Comparison of ENCODE assay signal across 8 cellular contexts in genomic region chr12:990308-990648, GRCh38. TPM values are rescaled to one million over a fixed set of nuclear protein-coding genes. Genes with fewer than 3 reads are reported as not detected.
DNase-seq lines count a peak whose midpoint lies in the region; ATAC-seq, FAIRE-seq and TF ChIP-seq lines count a peak whose summit lies in the region.

No MANE protein-coding gene starts in this region.

- H3K27me3 ChIP-seq in ectodermal cell (ENCODE audit: control insufficient read depth, insufficient read depth, low read length, poor library complexity, severe bottlenecking) = no peaks in the 10 kb centered on the region

- no peaks in the 10 kb centered on the region for H3K36me3 Mint-ChIP-seq in mesothelial cell of epicardium

- peak overlapping the region; percentile 84 for H3K4me3 ChIP-seq in ectodermal cell (ENCODE audit: insufficient read depth, low read depth, low read length)

- no peaks in the 10 kb centered on the region for H3K27me3 Mint-ChIP-seq in mesothelial cell of epicardium (ENCODE audit: low read depth)

- no peaks in the 10 kb centered on the region for H3K9me3 Mint-ChIP-seq in mesothelial cell of epicardium

- TF ChIP-seq CTCF in mesothelial cell of epicardium (IDR thresholded peaks at IDR 0.05; ENCODE audit: unreplicated experiment) = no peak

- 0% methylated on average over 27 of the region's 27 CpGs for WGBS in ectodermal cell, 2 experiments

- H3K27ac ChIP-seq in ectodermal cell (ENCODE audit: insufficient read depth, low read depth, low read length, poor library complexity, severe bottlenecking) = peak overlapping the region; percentile 91

- peak; percentile 30 for ATAC-seq in GM21723 (IDR thresholded peaks at IDR 0.05; ENCODE audit: unreplicated experiment)

- TF ChIP-seq POLR2A in GM12891 (IDR thresholded peaks at IDR 0.05; ENCODE audit: low read depth, low read length) = no peak

- peak overlapping the region; percentile 76 for H3K4me3 Mint-ChIP-seq in mesothelial cell of epicardium

- FAIRE-seq in GM12891 (lab: Jason Lieb, UNC) = no peak

- peak; percentile 77 for DNase-seq in CD1c-positive myeloid dendritic cell (ENCODE audit: extremely low spot score)
- peak; percentile 67 for DNase-seq in NCI-H1105 treated with DMSO at 0.1 percent for 48 hours (lab: John Stamatoyannopoulos, UW)
- DNase-seq in activated CD4-positive, alpha-beta T cell treated with anti-CD3 and anti-CD28 coated beads for 48 hours = peak; percentile 74
- peak; percentile 30 to 71 for DNase-seq in mesothelial cell of epicardium (ENCODE audit: low spot score in 2 of 2, unreplicated experiment in 2 of 2)
- DNase-seq in stimulated activated CD8-positive, alpha-beta memory T cell treated with anti-CD3 and anti-CD28 coated beads, Interleukin-4, amount 100 ng/mL, for 48 hours = peak; percentile 74
- DNase-seq in GM12891 (ENCODE audit: insufficient read length, low spot score) = no peak

- H3K27ac Mint-ChIP-seq in mesothelial cell of epicardium = peak overlapping the region; percentile 95

- H3K4me1 Mint-ChIP-seq in mesothelial cell of epicardium = peaks cover 36% of the 10 kb centered on the region

- no peaks in the 10 kb centered on the region for H3K36me3 ChIP-seq in ectodermal cell (ENCODE audit: control insufficient read depth, insufficient read depth, low read length)

- peaks cover 13% of the 10 kb centered on the region for H3K4me1 ChIP-seq in ectodermal cell (ENCODE audit: control insufficient read depth, insufficient read depth, low read length)

- H3K9me3 ChIP-seq in ectodermal cell (ENCODE audit: control insufficient read depth, low read length) = no peaks in the 10 kb centered on the region

TF ChIP-seq in GM12891, 5 proteins besides CTCF, POLR2A, EP300 and RAD21:
- TF ChIP-seq PAX5 (IDR thresholded peaks at IDR 0.05; ENCODE audit: insufficient read depth, low read length, severe bottlenecking) (no peak), POLR2AphosphoS5 (IDR thresholded peaks at IDR 0.05; ENCODE audit: low read depth, low read length) (no peak), POU2F2 (IDR thresholded peaks at IDR 0.05; ENCODE audit: low read depth, low read length) (no peak)
TF ChIP-seq in GM12891: peak in this region for 0.

RNA-seq across cellular contexts. Expression of gene ERC1, which starts 0.7 kb away (rescaled TPM):
- 21.0 TPM for polyA plus RNA-seq in ectodermal cell (2013, experiment 1 of 4)
- polyA plus RNA-seq in ectodermal cell (2013, experiment 2 of 4) = 25.5 TPM
- 14.7 TPM for polyA plus RNA-seq in ectodermal cell (2013, experiment 3 of 4)
- 17.9 TPM for polyA plus RNA-seq in ectodermal cell (2013, experiment 4 of 4)
- 65.6 to 69.0 TPM (median 66.1 TPM) in 3 replicates for total RNA-seq in mesothelial cell of epicardium
- 0.39 TPM for polyA plus RNA-seq in GM12891 (2012; ENCODE audit: low read depth, missing spikeins)

RNA-seq across cellular contexts. Expression of gene RAD52, which starts 40.8 kb away (rescaled TPM):
- 35.4 TPM for polyA plus RNA-seq in ectodermal cell (2013, experiment 1 of 4)
- 26.7 TPM for polyA plus RNA-seq in ectodermal cell (2013, experiment 2 of 4)
- polyA plus RNA-seq in ectodermal cell (2013, experiment 3 of 4) = 25.8 TPM
- polyA plus RNA-seq in ectodermal cell (2013, experiment 4 of 4) = 33.2 TPM
- 21.6 to 25.0 TPM (median 23.4 TPM) in 3 replicates for total RNA-seq in mesothelial cell of epicardium
- 3.3 TPM for polyA plus RNA-seq in GM12891 (2012; ENCODE audit: low read depth, missing spikeins)
